1 cellular context compared by ENCODE assay signal in genomic region chr6:105460860-105461259, GRCh38.
TF ChIP-seq lines count a peak whose summit lies in the region.

No MANE protein-coding gene starts in this region.

TF ChIP-seq in endothelial cell of umbilical vein, 7 proteins besides CTCF, POLR2A, EP300 and RAD21:
- TF ChIP-seq EZH2 (IDR thresholded peaks at IDR 0.05; ENCODE audit: borderline replicate concordance, low read depth, low read length, severe bottlenecking) (no peak), JUN (IDR thresholded peaks at IDR 0.05; ENCODE audit: borderline replicate concordance, insufficient read depth, insufficient read length, low read depth) (no peak), FOS (IDR thresholded peaks at IDR 0.05; ENCODE audit: borderline replicate concordance, insufficient read depth, low read length) (no peak), POLR2AphosphoS5 (IDR thresholded peaks at IDR 0.05; ENCODE audit: insufficient read depth, low read depth, low read length) (no peak), MYC (IDR thresholded peaks at IDR 0.05; ENCODE audit: low read depth, low read length) (no peak), MAX (IDR thresholded peaks at IDR 0.05; ENCODE audit: insufficient read depth, insufficient read length) (no peak), GATA2 (IDR thresholded peaks at IDR 0.05; ENCODE audit: insufficient read depth, insufficient read length, low read depth, low read length) (no peak)
TF ChIP-seq in endothelial cell of umbilical vein: peak in this region for 0.
